8 cellular contexts compared by ENCODE assay signal in the genomic region with DNA sequence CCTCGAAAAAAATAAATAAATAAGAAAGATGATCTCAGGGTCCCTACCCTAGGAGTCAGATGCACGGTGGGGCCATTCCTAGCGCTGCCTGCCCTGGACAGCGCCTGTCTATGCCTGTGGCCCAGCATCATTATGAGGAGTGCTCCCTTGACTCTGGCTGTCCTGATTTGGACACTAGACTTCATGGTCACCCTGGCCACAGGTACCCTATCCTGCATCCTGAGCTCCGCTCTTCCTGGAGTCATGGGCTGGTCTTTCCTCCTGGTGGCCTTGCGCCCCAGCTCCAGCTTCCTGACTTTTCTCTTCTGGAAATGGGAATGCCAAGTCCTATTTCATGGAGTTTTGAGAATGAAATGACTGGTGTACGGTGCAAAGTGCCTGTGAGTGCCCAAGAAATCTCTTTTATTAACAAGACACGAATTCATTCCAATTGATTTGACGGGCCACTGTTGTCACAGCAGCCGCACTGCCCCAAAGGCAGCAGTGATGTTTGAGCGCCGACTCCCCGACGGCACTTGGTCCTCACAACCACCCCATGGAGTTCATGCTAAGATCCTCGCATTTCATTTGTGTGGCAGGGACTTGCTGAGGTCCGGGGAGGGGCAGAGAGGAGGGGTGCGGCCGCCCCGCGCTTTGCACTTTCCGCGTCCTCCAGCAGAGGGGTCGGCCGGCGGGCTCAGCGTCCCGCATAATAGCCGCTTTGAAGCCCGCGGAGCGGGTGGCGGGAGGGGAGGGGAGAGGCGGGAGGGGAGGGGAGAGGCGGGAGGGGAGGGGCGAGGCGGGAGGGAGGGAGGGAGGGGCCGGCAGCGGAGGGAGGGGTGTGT. TPM values are rescaled to one million over a fixed set of nuclear protein-coding genes. Genes with fewer than 3 reads are reported as not detected.
DNase-seq lines count a peak whose midpoint lies in the region; ATAC-seq, FAIRE-seq and TF ChIP-seq lines count a peak whose summit lies in the region.

No MANE protein-coding gene starts in this region.

- no peaks in the 10 kb centered on the region for H3K36me3 ChIP-seq in K562 (ENCODE audit: control insufficient read depth, insufficient read depth, low read length)

- TF ChIP-seq POLR2A in K562 (conservative IDR thresholded peaks at IDR 0.05), result no peak

- H3K4me2 ChIP-seq in K562 (ENCODE audit: insufficient read depth, low read length), result peak overlapping the region; percentile 49

- peaks cover 68% of the 10 kb centered on the region for H4K20me1 ChIP-seq in K562 (replicated peaks; ENCODE audit: control insufficient read depth, insufficient read depth, low read length)

- H3K9me3 ChIP-seq in K562 (replicated peaks; ENCODE audit: control insufficient read depth, insufficient read depth, low read depth, low read length), result no peaks in the 10 kb centered on the region

- intact Hi-C loops in K562 (cut with micrococcal nuclease) (loop anchor here (1.0 kb wide), 1 partner anchor 29 kb away; the partner anchor contains the start of gene NUP214), posterior vena cava (cut with DNase I) (no loop called here)

- TF ChIP-seq RAD21 in K562 (CRISPR knock-in tag; conservative IDR thresholded peaks at IDR 0.05 in 1 of 2, IDR thresholded peaks at IDR 0.05 in 1 of 2), result no peak

- TF ChIP-seq CTCF in K562 (IDR thresholded peaks at IDR 0.05 in 2 of 3, conservative IDR thresholded peaks at IDR 0.05 in 1 of 3; ENCODE audit: insufficient read depth in 2 of 3, low read depth in 1 of 3, low read length in 3 of 3), result no peak

- H2AFZ ChIP-seq in K562 (ENCODE audit: low read depth, low read length), result peak overlapping the region; percentile 65

- BruUV-seq in K562 (replicated peaks; lab: Mats Ljungman, UMichigan), result no TSS peak

- H3K27me3 ChIP-seq in K562 (ENCODE audit: control insufficient read depth in 2 of 2, insufficient read depth in 2 of 2, low read length in 2 of 2), result peaks cover 74 to 96% of the 10 kb centered on the region in 2 experiments

- in situ Hi-C loops in K562 (cut with MboI), result no loop called here

- no peak overlapping the region for H3K27ac ChIP-seq in K562 (ENCODE audit: extremely low read depth, low read depth, low read length)

- POLR2A ChIA-PET in K562 (lab: Yijun Ruan, JAX), result interaction anchor here (0.7 to 99.3 kb wide), 6 partner anchors 1 to 238 kb away, joined by 3 to 3336 read pairs (median 6); partner anchors contain the start of genes AIF1L and NUP214

- FAIRE-seq in K562 (lab: Jason Lieb, UNC), result peak; percentile 51

- TF ChIP-seq EP300 in K562 (IDR thresholded peaks at IDR 0.05; ENCODE audit: low read length), result no peak

- CTCF ChIA-PET in K562 (lab: Yijun Ruan, JAX; ENCODE audit: low intra/inter-chr PET ratio), result interaction anchor here (0.7 kb wide), 1 partner anchor 225 kb away, joined by 3 read pairs; no protein-coding TSS in a partner anchor

- peak; percentile 63 for ATAC-seq in K562
- ATAC-seq in HG03442 (IDR thresholded peaks at IDR 0.05; ENCODE audit: unreplicated experiment), result no peak

- H3K9ac ChIP-seq in K562 (ENCODE audit: insufficient read depth in 1 of 2, low read depth in 2 of 2, low read length in 2 of 2), result peak overlapping the region in 1 of 2 experiments; percentile 85; a peak in 2 of 4 replicates

- DNase-seq in GM19238 (ENCODE audit: insufficient read length, low spot score), result peak; percentile 27
- DNase-seq in NCI-H526 (lab: John Stamatoyannopoulos, UW), result peak; percentile 11 to 72
- peak; percentile 71 to 100 (median 94) for DNase-seq in K562 (ENCODE audit: extremely low read depth in 1 of 4, low spot score in 3 of 4)
- DNase-seq in inferior parietal cortex (ENCODE audit: extremely low spot score), result peak; percentile 51
- peak; percentile 14 for DNase-seq in stimulated activated CD4-positive, alpha-beta T cell treated with anti-CD3 and anti-CD28 coated beads, Interleukin-4, amount 100 ng/mL, for 24 hours
- DNase-seq in NCI-H128 (lab: John Stamatoyannopoulos, UW; ENCODE audit: unreplicated experiment), result no peak
- no peak for DNase-seq in posterior vena cava (ENCODE audit: low spot score)

- H3K9me1 ChIP-seq in K562 (ENCODE audit: control insufficient read depth, insufficient read depth, low read length), result peaks cover 8% of the 10 kb centered on the region

- peak overlapping the region; percentile 35; the same call in 1 of the 2 replicates for H3K4me3 ChIP-seq in K562

- H3K4me1 ChIP-seq in K562 (replicated peaks in 1 of 2; ENCODE audit: control insufficient read depth in 2 of 2, insufficient read depth in 2 of 2, low read length in 2 of 2), result peaks cover 18 to 64% of the 10 kb centered on the region in 2 experiments

- no peaks in the 10 kb centered on the region for H3K79me2 ChIP-seq in K562 (ENCODE audit: control insufficient read depth, insufficient read depth, low read length)

- 14% methylated on average over 32 of the region's 38 CpGs for WGBS in K562 (ENCODE audit: insufficient coverage, low coverage, missing lambda C conversion rate)

TF ChIP-seq in K562, 482 proteins besides CTCF, POLR2A, EP300 and RAD21 (continues in another document):
- TF ChIP-seq PREB (CRISPR knock-in tag; IDR thresholded peaks at IDR 0.05) (no peak), XRCC3 (IDR thresholded peaks at IDR 0.05) (no peak), MLX (CRISPR knock-in tag; conservative IDR thresholded peaks at IDR 0.05) (peak in 1 of 2 experiments; percentile 81; a peak in 2 of 4 replicates), CBX1 (IDR thresholded peaks at IDR 0.05; ENCODE audit: low read depth) (no peak), ZNF586 (CRISPR knock-in tag; conservative IDR thresholded peaks at IDR 0.05) (no peak), XRCC5 (IDR thresholded peaks at IDR 0.05; ENCODE audit: low read depth, low read length) (no peak)

RNA-seq across cellular contexts. Expression of gene AIF1L, which starts 0.5 kb away (rescaled TPM):
- total RNA-seq in K562 (2011; cell fraction: chromatin; rRNA removed; ENCODE audit: low replicate concordance), result 2.2 and 5.3 TPM in 2 replicates
- 2.8 and 4.3 TPM in 2 replicates for total RNA-seq in K562 (2011; cell fraction: nucleolus; rRNA removed)
- total RNA-seq in K562 (2011; cell fraction: nucleoplasm; rRNA removed), result 4.3 and 5.2 TPM in 2 replicates
- total RNA-seq in K562 (2014; rRNA removed) (0.86 and 1.1 TPM in 2 replicates), K562 (2014; rRNA removed; fragmentation: Illumina TruSeq; extraction: Trizol) (1.3 and 1.5 TPM in 2 replicates), K562 (2015; rRNA removed; fragmentation: Illumina TruSeq; extraction: Trizol) (0.68 and 0.76 TPM in 2 replicates), K562 (2021) (1.7 and 2.0 TPM in 2 replicates), posterior vena cava (10 to 100 TPM; 27.3 to 31.2 TPM)
- polyA plus RNA-seq in K562 (2011; rRNA removed) (5.9 and 9.1 TPM in 2 replicates), K562 (2014; fragmentation: Illumina TruSeq; extraction: Trizol) (2.3 and 2.6 TPM in 2 replicates), K562 (2014; fragmentation: Nextera tagmentation; extraction: Ambion mirVana) (under 1 TPM; 0.34 to 0.77 TPM), K562 (2014; rRNA removed) (1.6 TPM in 2 replicates)
- polyA plus RNA-seq in K562 (2011; cell fraction: cytosol; rRNA removed), result 4.5 and 4.9 TPM in 2 replicates
- 3.3 and 4.2 TPM in 2 replicates for polyA plus RNA-seq in K562 (2011; cell fraction: nucleus; rRNA removed)
- polyA plus RNA-seq in K562 (2012), result 2.7 and 2.8 TPM in 2 replicates
- 6.6 and 8.9 TPM in 2 replicates for polyA minus RNA-seq in K562 (2011; rRNA and poly(A)+ RNA removed)
- 1.5 and 4.4 TPM in 2 replicates for polyA minus RNA-seq in K562 (2011; cell fraction: cytosol; rRNA and poly(A)+ RNA removed)
- 1.1 and 1.9 TPM in 2 replicates for polyA minus RNA-seq in K562 (2011; cell fraction: nucleus; rRNA and poly(A)+ RNA removed)

RNA-seq across cellular contexts. Expression of gene NUP214, which starts 29.5 kb away (rescaled TPM):
- 1,024 and 1,416 TPM in 2 replicates for total RNA-seq in K562 (2011; cell fraction: chromatin; rRNA removed; ENCODE audit: low replicate concordance)
- total RNA-seq in K562 (2011; cell fraction: nucleolus; rRNA removed), result 573 and 642 TPM in 2 replicates
- total RNA-seq in K562 (2011; cell fraction: nucleoplasm; rRNA removed), result 885 and 1,103 TPM in 2 replicates
- total RNA-seq in K562 (2014; rRNA removed) (62.4 and 102 TPM in 2 replicates), K562 (2014; rRNA removed; fragmentation: Illumina TruSeq; extraction: Trizol) (123 and 134 TPM in 2 replicates), K562 (2015; rRNA removed; fragmentation: Illumina TruSeq; extraction: Trizol) (133 and 136 TPM in 2 replicates), K562 (2021) (332 and 336 TPM in 2 replicates), posterior vena cava (10 to 100 TPM; 33.9 to 40.8 TPM)
- polyA plus RNA-seq in K562 (2011; rRNA removed) (56.9 and 113 TPM in 2 replicates), K562 (2014; fragmentation: Illumina TruSeq; extraction: Trizol) (207 and 246 TPM in 2 replicates), K562 (2014; fragmentation: Nextera tagmentation; extraction: Ambion mirVana) (10 to 100 TPM; 78.9 to 81.6 TPM), K562 (2014; rRNA removed) (97.1 and 106 TPM in 2 replicates)
- polyA plus RNA-seq in K562 (2011; cell fraction: cytosol; rRNA removed), result 104 and 108 TPM in 2 replicates
- 257 and 304 TPM in 2 replicates for polyA plus RNA-seq in K562 (2011; cell fraction: nucleus; rRNA removed)
- 133 and 153 TPM in 2 replicates for polyA plus RNA-seq in K562 (2012)
- polyA minus RNA-seq in K562 (2011; rRNA and poly(A)+ RNA removed), result 271 and 342 TPM in 2 replicates
- polyA minus RNA-seq in K562 (2011; cell fraction: cytosol; rRNA and poly(A)+ RNA removed), result 256 and 329 TPM in 2 replicates
- polyA minus RNA-seq in K562 (2011; cell fraction: nucleus; rRNA and poly(A)+ RNA removed), result 324 and 515 TPM in 2 replicates

Comparison
In these comparisons a context has a peak if more than half of its experiments do, and no peak if none do; other contexts are left out.
1. DNase-seq: peak in GM19238 (single experiment), NCI-H526 (2 of 2), K562 (4 of 4), inferior parietal cortex (single experiment) and stimulated activated CD4-positive, alpha-beta T cell treated with anti-CD3 and anti-CD28 coated beads, Interleukin-4, amount 100 ng/mL, for 24 hours (single experiment); none in NCI-H128 (single experiment) and posterior vena cava (single experiment).
2. RNA of gene AIF1L, which starts 0.5 kb away (total RNA-seq): 27.3 to 31.2 TPM in posterior vena cava; 0.68 to 5.3 TPM in K562; every median in the first group is over 4 times any median in the second.